1 cellular context compared by ENCODE assay signal in genomic region chr4:2251795-2252529, GRCh38.
TF ChIP-seq lines count a peak whose summit lies in the region.

No MANE protein-coding gene starts in this region.

TF ChIP-seq in H1, 55 proteins besides CTCF, POLR2A, EP300 and RAD21:
- TF ChIP-seq SP1 (IDR thresholded peaks at IDR 0.05; ENCODE audit: low read depth, low read length) (no peak), EGR1 (IDR thresholded peaks at IDR 0.05; ENCODE audit: borderline replicate concordance, low read depth, low read length) (no peak), POU5F1 (IDR thresholded peaks at IDR 0.05; ENCODE audit: low read depth, low read length) (no peak), RNF2 (IDR thresholded peaks at IDR 0.05; ENCODE audit: borderline replicate concordance, low read depth, low read length, missing control alignments, poor library complexity, severe bottlenecking) (no peak), SP2 (IDR thresholded peaks at IDR 0.05; ENCODE audit: low read length) (no peak), CHD2 (IDR thresholded peaks at IDR 0.05; ENCODE audit: low read length) (no peak), FOSL1 (IDR thresholded peaks at IDR 0.05; ENCODE audit: insufficient read depth, low read depth, low read length) (no peak), TAF7 (optimal IDR thresholded peaks at IDR 0.05; ENCODE audit: borderline replicate concordance, low read depth, low read length) (no peak), CHD1 (IDR thresholded peaks at IDR 0.05; ENCODE audit: low read depth, low read length) (no peak)
